Comparison of ENCODE assay signal across 1 cellular context in genomic region chr3:159187706-159188105, GRCh38.
TF ChIP-seq lines count a peak whose summit lies in the region.

No MANE protein-coding gene starts in this region.

TF ChIP-seq in H1, 55 proteins besides CTCF, POLR2A, EP300 and RAD21:
- TF ChIP-seq SP1 (IDR thresholded peaks at IDR 0.05; ENCODE audit: low read depth, low read length): 0 out of 2 replicates have a peak, but pooled peaks have one; percentile 53
- no peak for TF ChIP-seq RXRA (IDR thresholded peaks at IDR 0.05; ENCODE audit: insufficient read depth, low read depth, low read length)
